ENCODE assay signal across 1 cellular context in genomic region chr1:234412830-234413229, GRCh38.
TF ChIP-seq lines count a peak whose summit lies in the region.

No MANE protein-coding gene starts in this region.

TF ChIP-seq in WTC11, 78 proteins besides CTCF, POLR2A, EP300 and RAD21 (continued from another document):
- TF ChIP-seq ATF3 (CRISPR knock-in tag; conservative IDR thresholded peaks at IDR 0.05) = no peak
